In genomic region chr17:30084773-30085172, GRCh38 we compare ENCODE assay signal across 2 cellular contexts.
TF ChIP-seq lines count a peak whose summit lies in the region.

No MANE protein-coding gene starts in this region.

TF ChIP-seq in HepG2, 621 proteins besides CTCF, POLR2A, EP300 and RAD21:
- TF ChIP-seq TRIM22 (IDR thresholded peaks at IDR 0.05) (no peak), FOXM1 (CRISPR knock-in tag; IDR thresholded peaks at IDR 0.05) (no peak), DBP (CRISPR knock-in tag; IDR thresholded peaks at IDR 0.05; ENCODE audit: not compliant biosample characterization) (no peak), NBN (conservative IDR thresholded peaks at IDR 0.05) (no peak), ZNF292 (CRISPR knock-in tag; IDR thresholded peaks at IDR 0.05; ENCODE audit: borderline replicate concordance, low read depth) (no peak), ZNF616 (CRISPR knock-in tag; IDR thresholded peaks at IDR 0.05; ENCODE audit: low read depth) (no peak)

TF ChIP-seq in K562, 482 proteins besides CTCF, POLR2A, EP300 and RAD21:
- TF ChIP-seq, protein P1, sequence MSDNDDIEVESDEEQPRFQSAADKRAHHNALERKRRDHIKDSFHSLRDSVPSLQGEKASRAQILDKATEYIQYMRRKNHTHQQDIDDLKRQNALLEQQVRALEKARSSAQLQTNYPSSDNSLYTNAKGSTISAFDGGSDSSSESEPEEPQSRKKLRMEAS (CRISPR knock-in tag; IDR thresholded peaks at IDR 0.05): no peak
- TF ChIP-seq NFIC (IDR thresholded peaks at IDR 0.05) (no peak), NBN (IDR thresholded peaks at IDR 0.05; ENCODE audit: low read depth) (no peak), ZNF263 (CRISPR knock-in tag; IDR thresholded peaks at IDR 0.05; ENCODE audit: borderline replicate concordance) (no peak), MEIS2 (IDR thresholded peaks at IDR 0.05; ENCODE audit: partially characterized antibody) (no peak), SMARCA5 (IDR thresholded peaks at IDR 0.05) (no peak), SMAD4 (CRISPR knock-in tag; conservative IDR thresholded peaks at IDR 0.05) (no peak), RBBP5 (IDR thresholded peaks at IDR 0.05; ENCODE audit: borderline replicate concordance, insufficient read depth, low read length, poor library complexity, severe bottlenecking) (no peak), POLR3G (IDR thresholded peaks at IDR 0.05; ENCODE audit: extremely low read depth, insufficient read length, insufficient replicate concordance) (no peak), TCFL5 (CRISPR knock-in tag; conservative IDR thresholded peaks at IDR 0.05) (no peak)
